ENCODE assay signal across 9 cellular contexts in genomic region chr19:5292453-5292842, GRCh38. TPM values are rescaled to one million over a fixed set of nuclear protein-coding genes. Genes with fewer than 3 reads are reported as not detected.
A peak's percentile ranks its signal among the peaks of the same experiment; 100 is the strongest.
DNase-seq lines count a peak whose midpoint lies in the region; ATAC-seq and TF ChIP-seq lines count a peak whose summit lies in the region.
"Had no signal": no experiment of that assay in that cellular context is flagged by ENCODE, and none has a peak within 500 bp of the region (broad histone marks: within the 10 kb centered on the region; RNA-seq: fewer than 3 reads in every experiment).

No MANE protein-coding gene starts in this region.

- no peaks in the 10 kb centered on the region for H3K27me3 ChIP-seq in RWPE2 (ENCODE audit: insufficient read depth, poor library complexity, severe bottlenecking)

- H3K36me3 Mint-ChIP-seq in endothelial cell (ENCODE audit: low read depth, unreplicated experiment) (peaks cover 4% of the 10 kb centered on the region), naive B cell (peaks cover 0 to 7% of the 10 kb centered on the region in 2 donors)

- H3K36me3 ChIP-seq in RWPE2 (ENCODE audit: low read depth): no peaks in the 10 kb centered on the region

- H3K4me3 Mint-ChIP-seq in endothelial cell (ENCODE audit: unreplicated experiment) (peak overlapping the region; percentile 86), naive B cell (peak overlapping the region; percentile 54 to 81 (median 76))

- H3K9me3 ChIP-seq in RWPE2 (ENCODE audit: severe bottlenecking): no peaks in the 10 kb centered on the region

- DNase-seq in RWPE2 (ENCODE audit: low spot score) (no peak), endothelial cell (ENCODE audit: low spot score) (no peak), naive B cell (peak; percentile 19), NCI-H526 (lab: John Stamatoyannopoulos, UW) (no peak), T1000 (lab: John Stamatoyannopoulos, UW) (no peak), NCI-H2029 (lab: John Stamatoyannopoulos, UW) (no peak), DMS153 treated with DMSO at 0.1 percent for 48 hours (lab: John Stamatoyannopoulos, UW; ENCODE audit: unreplicated experiment) (no peak)

- no peak overlapping the region for H3K27ac ChIP-seq in RWPE2 (ENCODE audit: poor library complexity, severe bottlenecking)
- H3K27ac ChIP-seq: KMS-11 had no signal

- no peak overlapping the region for H3K27ac Mint-ChIP-seq in endothelial cell (ENCODE audit: unreplicated experiment)
- no peak overlapping the region for H3K27ac Mint-ChIP-seq in naive B cell

- H3K9me3 Mint-ChIP-seq in endothelial cell (ENCODE audit: unreplicated experiment) (no peaks in the 10 kb centered on the region), naive B cell (peaks cover 0 to 2% (median 0%) of the 10 kb centered on the region in 7 donors)

- H3K4me1 Mint-ChIP-seq in endothelial cell (ENCODE audit: unreplicated experiment): peaks cover 4% of the 10 kb centered on the region
- peaks cover 13 to 26% (median 20%) of the 10 kb centered on the region in 3 donors for H3K4me1 Mint-ChIP-seq in naive B cell

- H3K27me3 Mint-ChIP-seq in endothelial cell (ENCODE audit: unreplicated experiment): peaks cover 18% of the 10 kb centered on the region
- H3K27me3 Mint-ChIP-seq in naive B cell: peaks cover 22 to 57% (median 35%) of the 10 kb centered on the region in 3 donors

- TF ChIP-seq CTCF in GM12875 (IDR thresholded peaks at IDR 0.05; ENCODE audit: borderline replicate concordance, insufficient read depth, low read depth, low read length) (no peak), RWPE2 (IDR thresholded peaks at IDR 0.05; ENCODE audit: poor library complexity, severe bottlenecking) (no peak), endothelial cell (IDR thresholded peaks at IDR 0.05; ENCODE audit: unreplicated experiment) (no peak)

- peak overlapping the region; percentile 30 for H3K4me3 ChIP-seq in GM12875 (ENCODE audit: low read depth, low read length)
- peak overlapping the region; percentile 66 for H3K4me3 ChIP-seq in RWPE2 (ENCODE audit: severe bottlenecking)

- no peaks in the 10 kb centered on the region for H3K4me1 ChIP-seq in RWPE2 (ENCODE audit: insufficient read depth, poor library complexity, severe bottlenecking)

- peak; percentile 9; the same call in 1 of the 3 replicates for ATAC-seq in RWPE2 (ENCODE audit: low read depth)
- no peak for ATAC-seq in naive B cell (ENCODE audit: low read depth in 2 of 2)

RNA-seq across cellular contexts. Expression of gene PTPRS, which starts 48.2 kb away (rescaled TPM):
- 93.7 TPM for total RNA-seq in endothelial cell (ENCODE audit: unreplicated experiment)
- polyA plus RNA-seq in naive B cell (ENCODE audit: low read depth in 6 of 6): 1 to 10 TPM in 2 of 6 donors, under 1 TPM in 3, not detected in 1; 0.19 to 1.5 (median 0.73) TPM
